In the genomic region with DNA sequence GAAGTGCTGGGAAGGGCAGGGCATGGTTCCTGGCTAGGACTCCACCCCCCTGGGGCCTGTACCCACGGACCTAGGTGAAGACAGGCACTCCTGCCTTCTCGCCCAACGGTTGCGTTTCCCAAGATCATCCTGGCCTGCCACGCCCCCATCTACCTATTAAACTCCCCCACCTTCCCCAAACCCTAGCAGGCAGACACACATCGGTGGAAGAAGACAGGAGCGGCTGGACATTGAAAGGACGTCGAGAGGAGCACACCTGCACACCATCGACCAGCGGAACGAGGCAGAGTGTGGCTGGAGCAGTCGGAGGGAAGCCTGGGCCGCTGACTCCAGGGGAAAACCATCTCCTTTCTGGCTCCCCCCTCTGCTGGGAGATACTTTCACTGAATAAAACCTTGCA, we compare ENCODE assay signal across 11 cellular contexts. TPM values are rescaled to one million over a fixed set of nuclear protein-coding genes. Genes with fewer than 3 reads are reported as not detected.
A peak's percentile ranks its signal among the peaks of the same experiment; 100 is the strongest.
DNase-seq lines count a peak whose midpoint lies in the region; ATAC-seq, FAIRE-seq and TF ChIP-seq lines count a peak whose summit lies in the region.
"Had no signal": no experiment of that assay in that cellular context is flagged by ENCODE, and none has a peak within 500 bp of the region (broad histone marks: within the 10 kb centered on the region; RNA-seq: fewer than 3 reads in every experiment).

No MANE protein-coding gene starts in this region.

- POLR2A ChIA-PET in GM12878 (lab: Charles Lee) = no interaction called here

- 77% methylated on average over 14 of the region's 14 CpGs for WGBS in GM12878 (ENCODE audit: insufficient coverage, insufficient replicate concordance, low lambda C conversion rate, missing lambda C conversion rate)

- no peak for TF ChIP-seq EP300 in GM12878 (IDR thresholded peaks at IDR 0.05; ENCODE audit: borderline replicate concordance in 1 of 2, control insufficient read depth in 1 of 2, low read depth in 2 of 2, low read length in 2 of 2)

- H4K20me1 ChIP-seq in GM12878 (ENCODE audit: control insufficient read depth, insufficient read depth) (no peaks in the 10 kb centered on the region), GM23338 (replicated peaks; ENCODE audit: insufficient read depth) (no peaks in the 10 kb centered on the region)

- H3K36me3 ChIP-seq in right atrium auricular region (no peaks in the 10 kb centered on the region), GM12878 (ENCODE audit: control insufficient read depth in 2 of 2, insufficient read depth in 2 of 2, low read length in 1 of 2) (no peaks in the 10 kb centered on the region), mucosa of rectum (ENCODE audit: control insufficient read depth in 2 of 2, insufficient read depth in 2 of 2, low read length in 2 of 2) (no peaks in the 10 kb centered on the region), GM23338 (ENCODE audit: insufficient read depth) (no peaks in the 10 kb centered on the region)

- H3K4me1 Mint-ChIP-seq in GM23338 = peaks cover 5% of the 10 kb centered on the region

- H3K79me2 ChIP-seq in GM12878 (ENCODE audit: control insufficient read depth, insufficient read depth, low read length) (no peaks in the 10 kb centered on the region), GM23338 (replicated peaks; ENCODE audit: insufficient read depth) (no peaks in the 10 kb centered on the region)

- CTCF ChIA-PET in GM12878 (lab: Yijun Ruan, JAX) = no interaction called here

- no peak for TF ChIP-seq POLR2A in GM12878 (IDR thresholded peaks at IDR 0.05; ENCODE audit: low read depth, low read length)

- no peaks in the 10 kb centered on the region for H3K27me3 Mint-ChIP-seq in GM23338 (ENCODE audit: insufficient read depth, low read depth, poor library complexity)

- H3K27ac ChIP-seq in right atrium auricular region = peak overlapping the region; percentile 47 to 64
- no peak overlapping the region for H3K27ac ChIP-seq in GM12878 (ENCODE audit: control insufficient read depth, insufficient read depth)
- peak overlapping the region; percentile 76 to 88 for H3K27ac ChIP-seq in mucosa of rectum (ENCODE audit: low read depth in 2 of 2, low read length in 2 of 2)
- H3K27ac ChIP-seq in GM23338 (ENCODE audit: low read depth) = no peak overlapping the region

- intact Hi-C loops in Right ventricle myocardium superior (cut with DNase I) = no loop called here
- intact Hi-C loops in GM12878 (cut with micrococcal nuclease; ENCODE audit: unreplicated experiment) = no loop called here

- H3K9ac ChIP-seq in GM12878 (ENCODE audit: control insufficient read depth, insufficient read depth, low read length) = no peak overlapping the region
- peak overlapping the region; percentile 50 to 56 for H3K9ac ChIP-seq in mucosa of rectum (ENCODE audit: low read depth in 1 of 2, low read length in 2 of 2)

- H3K4me3 ChIP-seq in right atrium auricular region (peak overlapping the region in 1 of 2 donors; percentile 42), GM12878 (no peak overlapping the region), mucosa of rectum (ENCODE audit: low read length in 2 of 2) (peak overlapping the region in 1 of 2 donors; percentile 79), GM23338 (no peak overlapping the region)

- no peaks in the 10 kb centered on the region for H3K4me1 ChIP-seq in right atrium auricular region
- H3K4me1 ChIP-seq in GM12878 (ENCODE audit: control insufficient read depth, insufficient read depth, low read length) = no peaks in the 10 kb centered on the region
- peaks cover 13 to 16% of the 10 kb centered on the region in 2 donors for H3K4me1 ChIP-seq in mucosa of rectum (ENCODE audit: control insufficient read depth in 2 of 2, insufficient read depth in 2 of 2, low read length in 2 of 2)
- no peaks in the 10 kb centered on the region for H3K4me1 ChIP-seq in GM23338 (ENCODE audit: insufficient read depth)

- no peaks in the 10 kb centered on the region for H3K36me3 Mint-ChIP-seq in GM23338 (ENCODE audit: low read depth)

- ATAC-seq in Right ventricle myocardium superior (ENCODE audit: poor library complexity) = no peak
- ATAC-seq in GM12878 = no peak
- ATAC-seq in GM23338 = no peak

- 0 out of 2 replicates have a peak, but pooled peaks cover 4% of the 10 kb centered on the region for H3K9me2 ChIP-seq in GM23338 (ENCODE audit: insufficient read depth)

- H3K27me3 ChIP-seq in right atrium auricular region = no peaks in the 10 kb centered on the region
- 0 out of 4 replicates have a peak, but pooled peaks cover 0 to 2% of the 10 kb centered on the region in 2 experiments for H3K27me3 ChIP-seq in GM12878 (replicated peaks in 1 of 2; ENCODE audit: control insufficient read depth in 2 of 2, insufficient read depth in 2 of 2, low read length in 1 of 2)
- H3K27me3 ChIP-seq in mucosa of rectum (ENCODE audit: control insufficient read depth in 2 of 2, insufficient read depth in 2 of 2, low read length in 2 of 2) = no peaks in the 10 kb centered on the region
- H3K27me3 ChIP-seq in GM23338 (ENCODE audit: insufficient read depth) = no peaks in the 10 kb centered on the region

- in situ Hi-C loops in GM12878 (cut with MboI) = no loop called here

- TF ChIP-seq RAD21 in GM12878 (IDR thresholded peaks at IDR 0.05; ENCODE audit: insufficient read depth, low read depth, low read length) = no peak

- H3F3A ChIP-seq in GM23338 (replicated peaks; ENCODE audit: low read depth) = no peaks in the 10 kb centered on the region

- RAD21 ChIA-PET in GM12878 (lab: Charles Lee; ENCODE audit: unreplicated experiment) = no interaction called here

- DNase-seq in right atrium auricular region (ENCODE audit: low spot score) = no peak
- DNase-seq in Right ventricle myocardium superior = no peak
- no peak for DNase-seq in GM12878 (ENCODE audit: low read depth, low spot score)
- DNase-seq in NCI-H2081 (lab: John Stamatoyannopoulos, UW) = no peak
- DNase-seq in NCI-H226 = no peak
- DNase-seq in stimulated activated CD8-positive, alpha-beta memory T cell treated with anti-CD3 and anti-CD28 coated beads, Interleukin-4, amount 100 ng/mL, for 48 hours = no peak
- DNase-seq in GM23338 (ENCODE audit: low spot score) = no peak
- DNase-seq: activated T-cell treated with anti-CD3 and anti-CD28 coated beads, Interleukin-2, amount 50 U/mL, for 72 hours; nephron progenitor cell; stimulated activated CD4-positive, alpha-beta T cell treated with anti-CD3 and anti-CD28 coated beads, Interleukin-4, amount 100 ng/mL, for 24 hours had no signal

- H3K4me2 ChIP-seq in GM12878 (ENCODE audit: control insufficient read depth, insufficient read depth) = 0 out of 2 replicates have a peak overlapping the region, but pooled peaks have one; percentile 39
- H3K4me2 ChIP-seq in GM23338 = no peak overlapping the region

- no TSS peak for BruUV-seq in GM12878 (replicated peaks; lab: Mats Ljungman, UMichigan)

- FAIRE-seq in GM12878 (lab: Jason Lieb, UNC) = no peak

- no peak for TF ChIP-seq CTCF in right atrium auricular region (IDR thresholded peaks at IDR 0.05)
- no peak for TF ChIP-seq CTCF in GM12878 (IDR thresholded peaks at IDR 0.05 in 2 of 3, conservative IDR thresholded peaks at IDR 0.05 in 1 of 3; ENCODE audit: control insufficient read depth in 2 of 3, extremely low read depth in 1 of 3, insufficient read depth in 1 of 3, low read depth in 3 of 3, low read length in 3 of 3)
- TF ChIP-seq CTCF in GM23338 (conservative IDR thresholded peaks at IDR 0.05; ENCODE audit: low read depth in 2 of 2) = no peak

- no peaks in the 10 kb centered on the region; the same call in 2 of the 3 replicates for H3K9me3 Mint-ChIP-seq in GM23338

- H3K4me3 Mint-ChIP-seq in GM23338 = no peak overlapping the region
- H3K4me3 Mint-ChIP-seq: nephron progenitor cell had no signal

- H3K27ac Mint-ChIP-seq in GM23338 = no peak overlapping the region
- H3K27ac Mint-ChIP-seq: activated T-cell treated with anti-CD3 and anti-CD28 coated beads, Interleukin-2, amount 50 U/mL, for 72 hours; nephron progenitor cell had no signal

- H3K9me3 ChIP-seq in right atrium auricular region (no peaks in the 10 kb centered on the region), GM12878 (replicated peaks; ENCODE audit: control insufficient read depth, insufficient read depth, low read length) (no peaks in the 10 kb centered on the region), mucosa of rectum (ENCODE audit: control insufficient read depth in 2 of 2, low read length in 2 of 2) (no peaks in the 10 kb centered on the region)

- SMC1A ChIA-PET in GM12878 (lab: Charles Lee; ENCODE audit: uncharacterized antibody, unreplicated experiment) = interaction anchor here (0.5 to 2.2 kb wide), 3 partner anchors 8 to 117 kb away, joined by 3 to 7 read pairs (median 5); no protein-coding TSS in a partner anchor

- H2AFZ ChIP-seq in GM12878 (ENCODE audit: control insufficient read depth, low read depth, low read length) (no peak overlapping the region), GM23338 (no peak overlapping the region)

TF ChIP-seq in GM23338, 12 proteins besides CTCF, POLR2A, EP300 and RAD21:
- no peak for TF ChIP-seq NANOG (IDR thresholded peaks at IDR 0.05; ENCODE audit: borderline replicate concordance)

RNA-seq across cellular contexts. Expression of gene ALOX5AP, which starts 45.6 kb away (rescaled TPM):
- total RNA-seq in right atrium auricular region = 10 to 100 TPM in 1 of 2 donors, 1 to 10 TPM in 1; 7.4 to 41.4 TPM
- total RNA-seq in Right ventricle myocardium superior = 8.4 TPM
- 33.3 and 39.3 TPM in 2 replicates for total RNA-seq in GM12878 (2013; cell fraction: nucleolus; rRNA removed)
- total RNA-seq in GM12878 (2014; rRNA removed) = 82.5 and 92.9 TPM in 2 replicates
- 56.9 and 59.4 TPM in 2 replicates for total RNA-seq in GM12878 (2014; rRNA removed; fragmentation: Illumina TruSeq; extraction: Trizol)
- 45.9 and 48.5 TPM in 2 replicates for total RNA-seq in GM12878 (2021)
- polyA plus RNA-seq in GM12878 (2011; ENCODE audit: low read depth) = 56.3 TPM
- 278 and 283 TPM in 2 replicates for polyA plus RNA-seq in GM12878 (2011; rRNA removed)
- polyA plus RNA-seq in GM12878 (2011; cell fraction: cytosol; rRNA removed) = 238 and 302 TPM in 2 replicates
- polyA plus RNA-seq in GM12878 (2011; cell fraction: nucleus; rRNA removed) = 74.4 and 118 TPM in 2 replicates
- polyA plus RNA-seq in GM12878 (2012) = 37.3 and 38.9 TPM in 2 replicates
- 137 and 156 TPM in 2 replicates for polyA plus RNA-seq in GM12878 (2014; fragmentation: Illumina TruSeq; extraction: Trizol)
- 100 to 1,000 TPM; 321 to 426 TPM for polyA plus RNA-seq in GM12878 (2014; fragmentation: Nextera tagmentation; extraction: Ambion mirVana)
- polyA plus RNA-seq in GM12878 (2014; rRNA removed) = 88.0 and 91.9 TPM in 2 replicates
- 100 to 1,000 TPM; 105 to 114 TPM for polyA plus RNA-seq in GM12878 (2016; fragmentation: Nextera tagmentation; extraction: Ambion mirVana)
- polyA minus RNA-seq in GM12878 (2011; rRNA and poly(A)+ RNA removed) = 192 and 220 TPM in 2 replicates
- polyA minus RNA-seq in GM12878 (2011; cell fraction: cytosol; rRNA and poly(A)+ RNA removed) = 27.6 and 28.6 TPM in 2 replicates
- 21.3 and 23.0 TPM in 2 replicates for polyA minus RNA-seq in GM12878 (2011; cell fraction: nucleus; rRNA and poly(A)+ RNA removed)
- not detected in 2 replicates for total RNA-seq in GM23338 (2014; rRNA removed; shearing (Covaris generic))
- 0.23 TPM in 1 of 2 replicates, not detected in the other for polyA plus RNA-seq in GM23338 (2016; fragmentation: Nextera tagmentation; extraction: Ambion mirVana)

Comparison
In these comparisons a context has a peak if more than half of its experiments do, and no peak if none do; other contexts are left out.
1. H3K27ac ChIP-seq: peak in right atrium auricular region (2 of 2) and mucosa of rectum (2 of 2); none in GM12878 (single experiment) and GM23338 (single experiment).